ENCODE assay signal across 9 cellular contexts in the genomic region with DNA sequence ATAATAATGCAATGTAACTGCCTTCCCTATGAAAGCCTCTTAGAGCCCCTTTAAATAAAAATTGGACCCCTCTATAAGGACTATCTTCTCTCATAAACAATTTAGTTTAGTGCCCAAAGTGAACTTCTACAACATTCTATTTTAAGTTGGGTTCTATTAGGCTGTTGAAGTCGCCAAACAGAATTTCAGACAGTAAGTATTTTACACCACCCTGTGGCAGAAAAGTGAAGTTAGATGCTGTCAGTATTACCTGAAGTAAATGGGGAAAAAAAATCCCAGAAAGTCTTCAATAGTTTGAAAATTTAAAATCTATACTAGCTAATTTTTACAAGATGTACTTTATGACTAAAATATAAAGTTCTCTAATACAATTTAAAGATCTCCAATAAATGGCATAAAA. TPM values are rescaled to one million over a fixed set of nuclear protein-coding genes. Genes with fewer than 3 reads are reported as not detected.
DNase-seq lines count a peak whose midpoint lies in the region; ATAC-seq and TF ChIP-seq lines count a peak whose summit lies in the region.
"Had no signal": no experiment of that assay in that cellular context is flagged by ENCODE, and none has a peak within 500 bp of the region (broad histone marks: within the 10 kb centered on the region; RNA-seq: fewer than 3 reads in every experiment).

No MANE protein-coding gene starts in this region.

- DNase-seq in GM06990 (ENCODE audit: extremely low read depth, insufficient read length) (no peak), M059J (ENCODE audit: low read depth) (peak; percentile 21), endodermal cell (no peak), osteoblast (ENCODE audit: insufficient read length, low spot score, missing footprints) (no peak), NCI-H187 (lab: John Stamatoyannopoulos, UW) (no peak), ureter (ENCODE audit: low spot score) (no peak)
- no peak for DNase-seq in activated naive CD4-positive, alpha-beta T cell (lab: John Stamatoyannopoulos, UW)
- DNase-seq: activated CD8-positive, alpha-beta memory T cell treated with anti-CD3 and anti-CD28 coated beads, Interleukin-2, amount 10 ng/mL, durations not matched to agents 7 days and 5 days had no signal

- no peak overlapping the region for H3K4me3 ChIP-seq in GM06990 (replicated peaks; ENCODE audit: low read depth, low read length)
- H3K4me3 ChIP-seq in endodermal cell (ENCODE audit: low read length), result no peak overlapping the region
- no peak overlapping the region for H3K4me3 ChIP-seq in osteoblast (ENCODE audit: insufficient read depth, low read length)

- no peak overlapping the region for H2AFZ ChIP-seq in osteoblast (ENCODE audit: low read length)

- no peaks in the 10 kb centered on the region for H3K27me3 ChIP-seq in GM06990 (replicated peaks; ENCODE audit: control insufficient read depth, insufficient read depth, low read length)
- no peaks in the 10 kb centered on the region for H3K27me3 ChIP-seq in endodermal cell (ENCODE audit: control insufficient read depth, insufficient read depth, low read length, poor library complexity, severe bottlenecking)
- H3K27me3 ChIP-seq in osteoblast (ENCODE audit: insufficient read depth, low read length), result no peaks in the 10 kb centered on the region

- ATAC-seq in GM19351 (IDR thresholded peaks at IDR 0.05; ENCODE audit: unreplicated experiment), result no peak
- ATAC-seq: activated CD8-positive, alpha-beta memory T cell treated with anti-CD3 and anti-CD28 coated beads, Interleukin-2, amount 10 ng/mL, durations not matched to agents 7 days and 5 days had no signal

- no peak overlapping the region for H3K9ac ChIP-seq in endodermal cell (ENCODE audit: extremely low read depth, low read length, poor library complexity, severe bottlenecking)

- no peak overlapping the region for H3K4me2 ChIP-seq in osteoblast (ENCODE audit: insufficient read depth, low read length)

- H3K4me1 ChIP-seq in endodermal cell (ENCODE audit: control insufficient read depth, insufficient read depth, low read length) (no peaks in the 10 kb centered on the region), osteoblast (ENCODE audit: insufficient read depth, low read length) (no peaks in the 10 kb centered on the region)

- H3K9me3 ChIP-seq in endodermal cell (ENCODE audit: control insufficient read depth, low read length), result no peaks in the 10 kb centered on the region
- H3K9me3 ChIP-seq in osteoblast (ENCODE audit: low read depth, low read length), result no peaks in the 10 kb centered on the region

- 83% methylated on average over 1 of the region's 1 CpG; no CpG with 5 or more reads in 1 of the 2 experiments for WGBS in endodermal cell (ENCODE audit: insufficient coverage in 1 of 2, insufficient read length in 1 of 2), 2 experiments

- TF ChIP-seq CTCF in GM06990 (IDR thresholded peaks at IDR 0.05; ENCODE audit: insufficient read depth, low read length, poor library complexity, severe bottlenecking) (peak; percentile 25), endodermal cell (conservative IDR thresholded peaks at IDR 0.05) (peak; percentile 72), osteoblast (IDR thresholded peaks at IDR 0.05; ENCODE audit: extremely low read depth, low read depth, low read length) (peak; percentile 48)

- no peaks in the 10 kb centered on the region for H3K79me2 ChIP-seq in osteoblast (ENCODE audit: insufficient read depth, low read length)

- H3K4me3 Mint-ChIP-seq in endodermal cell, result no peak overlapping the region
- H3K4me3 Mint-ChIP-seq: activated CD8-positive, alpha-beta memory T cell treated with anti-CD3 and anti-CD28 coated beads, Interleukin-2, amount 10 ng/mL, durations not matched to agents 7 days and 5 days had no signal

- no peak overlapping the region for H3K27ac Mint-ChIP-seq in endodermal cell
- H3K27ac Mint-ChIP-seq: activated CD8-positive, alpha-beta memory T cell treated with anti-CD3 and anti-CD28 coated beads, Interleukin-2, amount 10 ng/mL, durations not matched to agents 7 days and 5 days had no signal

- H3K36me3 Mint-ChIP-seq in endodermal cell (ENCODE audit: low read depth), result peaks cover 14% of the 10 kb centered on the region

- peaks cover 3% of the 10 kb centered on the region for H3K36me3 ChIP-seq in GM06990 (ENCODE audit: control insufficient read depth, insufficient read depth, low read length)
- peaks cover 30% of the 10 kb centered on the region for H3K36me3 ChIP-seq in endodermal cell (ENCODE audit: control insufficient read depth, insufficient read depth, low read length)
- no peaks in the 10 kb centered on the region for H3K36me3 ChIP-seq in osteoblast (ENCODE audit: insufficient read depth, low read length)

- H3K9me3 Mint-ChIP-seq in endodermal cell, result no peaks in the 10 kb centered on the region

- H3K27me3 Mint-ChIP-seq in endodermal cell (ENCODE audit: insufficient read depth), result no peaks in the 10 kb centered on the region
- H3K27me3 Mint-ChIP-seq: activated CD8-positive, alpha-beta memory T cell treated with anti-CD3 and anti-CD28 coated beads, Interleukin-2, amount 10 ng/mL, durations not matched to agents 7 days and 5 days had no signal

- no peak overlapping the region for H3K27ac ChIP-seq in endodermal cell (ENCODE audit: low read depth, low read length)
- H3K27ac ChIP-seq in osteoblast (ENCODE audit: low read depth, low read length), result no peak overlapping the region

- no peaks in the 10 kb centered on the region for H4K20me1 ChIP-seq in osteoblast (ENCODE audit: insufficient read depth, low read length)

- H3K4me1 Mint-ChIP-seq in endodermal cell, result no peaks in the 10 kb centered on the region
- H3K4me1 Mint-ChIP-seq: activated CD8-positive, alpha-beta memory T cell treated with anti-CD3 and anti-CD28 coated beads, Interleukin-2, amount 10 ng/mL, durations not matched to agents 7 days and 5 days had no signal

RNA-seq across cellular contexts. Expression of gene CAAP1, which starts 29.5 kb away (rescaled TPM):
- 19.5 and 32.7 TPM in 2 replicates for total RNA-seq in M059J (2014; rRNA removed; shearing (Covaris generic))
- total RNA-seq in endodermal cell, result 10 to 100 TPM; 25.1 to 41.6 TPM
- 24.5 TPM for polyA plus RNA-seq in endodermal cell (2013, experiment 1 of 2)
- polyA plus RNA-seq in endodermal cell (2013, experiment 2 of 2), result 22.2 TPM
- total RNA-seq in osteoblast, result 13.8 and 18.3 TPM in 2 replicates
- total RNA-seq in ureter, result 14.2 TPM
